13 cellular contexts compared by ENCODE assay signal in the genomic region with DNA sequence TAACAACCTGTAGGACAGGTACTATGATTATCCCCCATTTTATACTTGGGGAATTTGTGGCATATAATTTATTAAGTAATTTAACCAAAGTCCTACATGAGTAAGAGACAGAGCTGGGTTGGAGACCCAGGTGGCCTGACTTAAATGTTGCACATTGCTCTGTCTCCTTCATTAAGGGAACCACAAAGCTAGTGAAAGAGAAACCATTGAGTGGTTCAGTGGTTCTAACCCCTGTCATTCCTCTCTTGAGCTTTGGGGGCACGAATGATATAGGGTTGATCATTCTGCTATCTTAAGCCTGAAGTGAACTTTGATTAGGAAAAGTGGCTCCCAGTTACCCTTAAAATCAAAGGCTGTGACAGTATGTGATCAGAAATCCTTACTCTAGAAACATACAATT. TPM values are rescaled to one million over a fixed set of nuclear protein-coding genes. Genes with fewer than 3 reads are reported as not detected.
DNase-seq lines count a peak whose midpoint lies in the region; ATAC-seq and TF ChIP-seq lines count a peak whose summit lies in the region.
"Had no signal": no experiment of that assay in that cellular context is flagged by ENCODE, and none has a peak within 500 bp of the region (broad histone marks: within the 10 kb centered on the region; RNA-seq: fewer than 3 reads in every experiment).

No MANE protein-coding gene starts in this region.

- no peak overlapping the region for H3K27ac ChIP-seq in brain microvascular endothelial cell
- H3K27ac ChIP-seq: adrenal gland, WERI-Rb-1 had no signal

- H3K27me3 Mint-ChIP-seq in T-helper 2 cell treated with Interferon-gamma antibody and Interleukin-4, amounts not matched to agents 5 μg/mL and 100 μg/mL, for 36 hours (ENCODE audit: low read depth), result peaks cover 6% of the 10 kb centered on the region
- H3K27me3 Mint-ChIP-seq in activated CD4-positive, alpha-beta memory T cell treated with anti-CD3 and anti-CD28 coated beads for 36 hours, result no peaks in the 10 kb centered on the region
- H3K27me3 Mint-ChIP-seq in activated T-helper 2 cell treated with anti-CD3 and anti-CD28 coated beads, Interferon-gamma antibody, Interleukin-2, Interleukin-4, amounts not matched to agents 10 μg/mL and 5 μg/mL and 100 μg/mL, durations not matched to agents 14 hours and 24 hours and 36 hours (ENCODE audit: low read depth), result peaks cover 6% of the 10 kb centered on the region

- H3K4me3 ChIP-seq in brain microvascular endothelial cell (ENCODE audit: low read depth, low read length), result no peak overlapping the region
- H3K4me3 ChIP-seq: adrenal gland had no signal

- no peaks in the 10 kb centered on the region for H3K36me3 ChIP-seq in brain microvascular endothelial cell (replicated peaks)
- H3K36me3 ChIP-seq: adrenal gland, WERI-Rb-1 had no signal

- no peaks in the 10 kb centered on the region for H3K9me3 Mint-ChIP-seq in T-helper 2 cell treated with Interferon-gamma antibody and Interleukin-4, amounts not matched to agents 5 μg/mL and 100 μg/mL, for 36 hours
- peaks cover 4% of the 10 kb centered on the region for H3K9me3 Mint-ChIP-seq in activated CD4-positive, alpha-beta memory T cell treated with anti-CD3 and anti-CD28 coated beads for 36 hours
- no peaks in the 10 kb centered on the region for H3K9me3 Mint-ChIP-seq in activated T-helper 2 cell treated with anti-CD3 and anti-CD28 coated beads, Interferon-gamma antibody, Interleukin-2, Interleukin-4, amounts not matched to agents 10 μg/mL and 5 μg/mL and 100 μg/mL, durations not matched to agents 14 hours and 24 hours and 36 hours

- TF ChIP-seq CTCF in GM10266 (IDR thresholded peaks at IDR 0.05; ENCODE audit: control insufficient read depth, insufficient read depth, low read depth, missing control alignments) (no peak), brain microvascular endothelial cell (IDR thresholded peaks at IDR 0.05; ENCODE audit: low read depth, low read length, missing control alignments) (no peak)

- POLR2A ChIA-PET in activated CD4-positive, alpha-beta memory T cell treated with anti-CD3 and anti-CD28 coated beads for 36 hours (lab: Charles Lee), result no interaction called here

- H3K27ac Mint-ChIP-seq in T-helper 2 cell treated with Interferon-gamma antibody and Interleukin-4, amounts not matched to agents 5 μg/mL and 100 μg/mL, for 36 hours, result no peak overlapping the region
- no peak overlapping the region for H3K27ac Mint-ChIP-seq in activated CD4-positive, alpha-beta memory T cell treated with anti-CD3 and anti-CD28 coated beads for 36 hours
- no peak overlapping the region for H3K27ac Mint-ChIP-seq in activated T-helper 2 cell treated with anti-CD3 and anti-CD28 coated beads, Interferon-gamma antibody, Interleukin-2, Interleukin-4, amounts not matched to agents 10 μg/mL and 5 μg/mL and 100 μg/mL, durations not matched to agents 14 hours and 24 hours and 36 hours

- in situ Hi-C loops in brain microvascular endothelial cell (cut with HindIII; ENCODE audit: low pct_ligation_motif_present, low sequenced_read_pairs), result no loop called here

- peaks cover 5% of the 10 kb centered on the region for H3K4me1 Mint-ChIP-seq in T-helper 2 cell treated with Interferon-gamma antibody and Interleukin-4, amounts not matched to agents 5 μg/mL and 100 μg/mL, for 36 hours (ENCODE audit: low read depth)
- no peaks in the 10 kb centered on the region for H3K4me1 Mint-ChIP-seq in activated CD4-positive, alpha-beta memory T cell treated with anti-CD3 and anti-CD28 coated beads for 36 hours (ENCODE audit: low read depth)
- H3K4me1 Mint-ChIP-seq in activated T-helper 2 cell treated with anti-CD3 and anti-CD28 coated beads, Interferon-gamma antibody, Interleukin-2, Interleukin-4, amounts not matched to agents 10 μg/mL and 5 μg/mL and 100 μg/mL, durations not matched to agents 14 hours and 24 hours and 36 hours (ENCODE audit: low read depth), result peaks cover 7% of the 10 kb centered on the region

- DNase-seq in GM10266 (ENCODE audit: extremely low spot score), result peak; percentile 44
- peak; percentile 26 for DNase-seq in GM19240 (ENCODE audit: insufficient read length, low spot score)
- no peak for DNase-seq in T-helper 2 cell treated with Interferon-gamma antibody and Interleukin-4, amounts not matched to agents 5 μg/mL and 100 μg/mL, for 36 hours (ENCODE audit: low spot score)
- DNase-seq in activated CD4-positive, alpha-beta memory T cell treated with anti-CD3 and anti-CD28 coated beads for 36 hours, result no peak
- DNase-seq in activated T-helper 2 cell treated with anti-CD3 and anti-CD28 coated beads, Interferon-gamma antibody, Interleukin-2, Interleukin-4, amounts not matched to agents 10 μg/mL and 5 μg/mL and 100 μg/mL, durations not matched to agents 14 hours and 24 hours and 36 hours (ENCODE audit: low spot score), result no peak
- DNase-seq in brain microvascular endothelial cell, result no peak
- DNase-seq: adrenal gland; KG1; left colon; NK-92 treated with Interleukin-12 subunit alpha and Interleukin-12 subunit beta, amount 100 ng/mL, for 24 hours; WERI-Rb-1 had no signal

- no peak overlapping the region for H3K4me3 Mint-ChIP-seq in T-helper 2 cell treated with Interferon-gamma antibody and Interleukin-4, amounts not matched to agents 5 μg/mL and 100 μg/mL, for 36 hours
- H3K4me3 Mint-ChIP-seq in activated CD4-positive, alpha-beta memory T cell treated with anti-CD3 and anti-CD28 coated beads for 36 hours, result no peak overlapping the region
- H3K4me3 Mint-ChIP-seq in activated T-helper 2 cell treated with anti-CD3 and anti-CD28 coated beads, Interferon-gamma antibody, Interleukin-2, Interleukin-4, amounts not matched to agents 10 μg/mL and 5 μg/mL and 100 μg/mL, durations not matched to agents 14 hours and 24 hours and 36 hours (ENCODE audit: low read depth), result no peak overlapping the region

- CTCF ChIA-PET in activated CD4-positive, alpha-beta memory T cell treated with anti-CD3 and anti-CD28 coated beads for 36 hours (lab: Charles Lee), result no interaction called here

- ATAC-seq in HG02840 (IDR thresholded peaks at IDR 0.05; ENCODE audit: low FRiP score, unreplicated experiment) (peak; percentile 72), HG03571 (IDR thresholded peaks at IDR 0.05; ENCODE audit: unreplicated experiment) (peak; percentile 90)
- ATAC-seq: left colon had no signal

- H3K36me3 Mint-ChIP-seq in T-helper 2 cell treated with Interferon-gamma antibody and Interleukin-4, amounts not matched to agents 5 μg/mL and 100 μg/mL, for 36 hours (ENCODE audit: low read depth), result no peaks in the 10 kb centered on the region
- peaks cover 4% of the 10 kb centered on the region for H3K36me3 Mint-ChIP-seq in activated CD4-positive, alpha-beta memory T cell treated with anti-CD3 and anti-CD28 coated beads for 36 hours
- no peaks in the 10 kb centered on the region for H3K36me3 Mint-ChIP-seq in activated T-helper 2 cell treated with anti-CD3 and anti-CD28 coated beads, Interferon-gamma antibody, Interleukin-2, Interleukin-4, amounts not matched to agents 10 μg/mL and 5 μg/mL and 100 μg/mL, durations not matched to agents 14 hours and 24 hours and 36 hours (ENCODE audit: low read depth)

- H3K27me3 ChIP-seq in brain microvascular endothelial cell (replicated peaks), result no peaks in the 10 kb centered on the region
- H3K27me3 ChIP-seq: adrenal gland had no signal

- intact Hi-C loops in activated CD4-positive, alpha-beta memory T cell treated with anti-CD3 and anti-CD28 coated beads for 36 hours (cut with micrococcal nuclease), result no loop called here
- intact Hi-C loops in activated T-helper 2 cell treated with anti-CD3 and anti-CD28 coated beads, Interferon-gamma antibody, Interleukin-2, Interleukin-4, amounts not matched to agents 10 μg/mL and 5 μg/mL and 100 μg/mL, durations not matched to agents 14 hours and 24 hours and 36 hours (cut with micrococcal nuclease), result no loop called here

RNA-seq across cellular contexts. Expression of gene MAP3K7CL, which starts 5.2 kb away (rescaled TPM):
- 1 to 10 TPM; 4.8 to 5.7 TPM for total RNA-seq in activated CD4-positive, alpha-beta memory T cell treated with anti-CD3 and anti-CD28 coated beads for 36 hours
- total RNA-seq in activated T-helper 2 cell treated with anti-CD3 and anti-CD28 coated beads, Interferon-gamma antibody, Interleukin-2, Interleukin-4, amounts not matched to agents 10 μg/mL and 5 μg/mL and 100 μg/mL, durations not matched to agents 14 hours and 24 hours and 36 hours, result 3.3 and 3.9 TPM in 2 replicates

RNA-seq across cellular contexts. Expression of gene CCT8, which starts 51.8 kb away (rescaled TPM):
- total RNA-seq in activated CD4-positive, alpha-beta memory T cell treated with anti-CD3 and anti-CD28 coated beads for 36 hours, result 100 to 1,000 TPM; 431 to 435 TPM
- total RNA-seq in activated T-helper 2 cell treated with anti-CD3 and anti-CD28 coated beads, Interferon-gamma antibody, Interleukin-2, Interleukin-4, amounts not matched to agents 10 μg/mL and 5 μg/mL and 100 μg/mL, durations not matched to agents 14 hours and 24 hours and 36 hours, result 366 and 387 TPM in 2 replicates

Comparison
In these comparisons a context has a peak if more than half of its experiments do, and no peak if none do; other contexts are left out.
1. DNase-seq: peak in GM10266 (single experiment) and GM19240 (single experiment); none in T-helper 2 cell treated with Interferon-gamma antibody and Interleukin-4, amounts not matched to agents 5 μg/mL and 100 μg/mL, for 36 hours (single experiment), activated CD4-positive, alpha-beta memory T cell treated with anti-CD3 and anti-CD28 coated beads for 36 hours (single experiment), activated T-helper 2 cell treated with anti-CD3 and anti-CD28 coated beads, Interferon-gamma antibody, Interleukin-2, Interleukin-4, amounts not matched to agents 10 μg/mL and 5 μg/mL and 100 μg/mL, durations not matched to agents 14 hours and 24 hours and 36 hours (single experiment) and brain microvascular endothelial cell (single experiment).